In the genomic region with DNA sequence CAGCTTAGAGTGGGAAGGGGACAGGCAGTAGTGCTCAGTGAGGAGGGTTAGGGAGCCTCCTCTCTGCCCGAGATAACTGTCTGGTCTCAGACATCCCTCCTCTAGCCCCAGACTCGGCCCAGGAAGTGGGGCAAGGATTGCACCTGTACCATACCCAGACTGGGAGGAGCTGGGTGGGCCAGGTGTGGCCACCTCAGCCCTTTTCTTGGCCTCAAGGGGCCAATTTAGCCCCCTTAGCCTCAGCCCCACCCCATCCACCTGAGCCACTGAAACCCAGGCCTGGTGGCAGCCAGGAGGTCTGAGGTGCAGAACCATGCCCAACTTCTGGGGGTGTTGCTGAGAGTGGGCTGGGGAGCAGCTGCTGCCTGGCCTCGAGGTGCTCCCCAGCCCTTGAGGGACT, we compare ENCODE assay signal across 15 cellular contexts. TPM values are rescaled to one million over a fixed set of nuclear protein-coding genes. Genes with fewer than 3 reads are reported as not detected.
A peak's percentile ranks its signal among the peaks of the same experiment; 100 is the strongest.
DNase-seq lines count a peak whose midpoint lies in the region; ATAC-seq, FAIRE-seq and TF ChIP-seq lines count a peak whose summit lies in the region.
"Had no signal": no experiment of that assay in that cellular context is flagged by ENCODE, and none has a peak within 500 bp of the region (broad histone marks: within the 10 kb centered on the region; RNA-seq: fewer than 3 reads in every experiment).

No MANE protein-coding gene starts in this region.

- dilution Hi-C loops in keratinocyte (cut with MboI; ENCODE audit: extremely low pct_ligation_motif_present, low sequenced_read_pairs), result no loop called here

- DNase-seq in GM12864 (ENCODE audit: low read depth) (no peak), keratinocyte (ENCODE audit: low read depth, low spot score) (no peak), DMS53 (lab: John Stamatoyannopoulos, UW) (no peak), activated gamma-delta T cell (lab: John Stamatoyannopoulos, UW) (no peak), body of pancreas (no peak)
- no peak for DNase-seq in stimulated activated naive B cell treated with anti-CD40 and anti-IgM and Interleukin-4, amounts not matched to agents 10 μg/mL and 1 μg/mL and 100 μg/mL, for 72 hours
- DNase-seq: endodermal cell, IMR-90, lower lobe of right lung, right lobe of liver had no signal

- FAIRE-seq in keratinocyte (lab: Jason Lieb, UNC), result no peak
- FAIRE-seq: bronchial epithelial cell, TTC549 had no signal

- H3K9me3 Mint-ChIP-seq in stimulated activated naive B cell treated with anti-CD40 and anti-IgM and Interleukin-4, amounts not matched to agents 10 μg/mL and 1 μg/mL and 100 μg/mL, for 72 hours, result no peaks in the 10 kb centered on the region
- H3K9me3 Mint-ChIP-seq: endodermal cell had no signal

- H3K36me3 Mint-ChIP-seq in stimulated activated naive B cell treated with anti-CD40 and anti-IgM and Interleukin-4, amounts not matched to agents 10 μg/mL and 1 μg/mL and 100 μg/mL, for 72 hours, result peaks cover 38 to 63% of the 10 kb centered on the region in 2 donors

- H3K27me3 Mint-ChIP-seq in stimulated activated naive B cell treated with anti-CD40 and anti-IgM and Interleukin-4, amounts not matched to agents 10 μg/mL and 1 μg/mL and 100 μg/mL, for 72 hours, result no peaks in the 10 kb centered on the region

- H4K20me1 ChIP-seq in OCI-LY3 (ENCODE audit: insufficient read depth, low read length) (peaks cover 53% of the 10 kb centered on the region), keratinocyte (ENCODE audit: control insufficient read depth, extremely low read depth, insufficient read depth, low read length) (peaks cover 14% of the 10 kb centered on the region)

- TF ChIP-seq POLR2A in body of pancreas (IDR thresholded peaks at IDR 0.05), result no peak

- intact Hi-C loops in body of pancreas (cut with DNase I), result no loop called here

- H3K79me2 ChIP-seq in OCI-LY3 (ENCODE audit: low read length) (peaks cover 100% of the 10 kb centered on the region), keratinocyte (ENCODE audit: control insufficient read depth, insufficient read depth, low read length) (peaks cover 94% of the 10 kb centered on the region)

- H3K36me3 ChIP-seq in OCI-LY3 (replicated peaks; ENCODE audit: low read depth, low read length), result no peaks in the 10 kb centered on the region
- H3K36me3 ChIP-seq in keratinocyte (ENCODE audit: control insufficient read depth in 2 of 2, extremely low read depth in 1 of 2, insufficient read depth in 2 of 2, low read length in 2 of 2), result peaks cover 1 to 6% of the 10 kb centered on the region in 2 experiments
- H3K36me3 ChIP-seq in body of pancreas (replicated peaks in 1 of 2; ENCODE audit: insufficient read depth in 1 of 2, low read depth in 2 of 2), result no peaks in the 10 kb centered on the region
- H3K36me3 ChIP-seq: lower lobe of right lung, right lobe of liver had no signal

- H3K27ac Mint-ChIP-seq in stimulated activated naive B cell treated with anti-CD40 and anti-IgM and Interleukin-4, amounts not matched to agents 10 μg/mL and 1 μg/mL and 100 μg/mL, for 72 hours, result peak overlapping the region; percentile 98
- H3K27ac Mint-ChIP-seq: endodermal cell had no signal

- H3K9me3 ChIP-seq in OCI-LY3 (ENCODE audit: insufficient read depth, low read length) (no peaks in the 10 kb centered on the region), keratinocyte (ENCODE audit: control insufficient read depth, low read depth, low read length) (no peaks in the 10 kb centered on the region), body of pancreas (no peaks in the 10 kb centered on the region)
- H3K9me3 ChIP-seq: lower lobe of right lung, right lobe of liver had no signal

- no peak for TF ChIP-seq CTCF in GM12864 (IDR thresholded peaks at IDR 0.05; ENCODE audit: low read depth, low read length, missing control alignments)
- no peak for TF ChIP-seq CTCF in OCI-LY3 (IDR thresholded peaks at IDR 0.05; ENCODE audit: low read depth, low read length)
- no peak for TF ChIP-seq CTCF in keratinocyte (optimal IDR thresholded peaks at IDR 0.05 in 1 of 3, IDR thresholded peaks at IDR 0.05 in 1 of 3, conservative IDR thresholded peaks at IDR 0.05 in 1 of 3; ENCODE audit: extremely low read depth in 1 of 3, insufficient read depth in 2 of 3, low read length in 3 of 3)
- TF ChIP-seq CTCF in body of pancreas (IDR thresholded peaks at IDR 0.05), result no peak

- H2AFZ ChIP-seq in OCI-LY3 (ENCODE audit: low read depth, low read length), result no peak overlapping the region
- no peak overlapping the region for H2AFZ ChIP-seq in keratinocyte (ENCODE audit: control insufficient read depth, low read length)

- H3K4me3 ChIP-seq in GM12864 (ENCODE audit: low read depth, low read length) (peak overlapping the region; percentile 5; the same call in 1 of the 2 replicates), OCI-LY3 (ENCODE audit: low read length) (peak overlapping the region; percentile 8; the same call in 1 of the 2 replicates), keratinocyte (ENCODE audit: control insufficient read depth in 2 of 3, extremely low read depth in 1 of 3, insufficient read depth in 2 of 3, low read depth in 1 of 3, low read length in 3 of 3) (no peak overlapping the region), body of pancreas (no peak overlapping the region)
- H3K4me3 ChIP-seq: lower lobe of right lung, right lobe of liver had no signal

- H3K4me1 ChIP-seq in OCI-LY3 (ENCODE audit: low read length) (peaks cover 76% of the 10 kb centered on the region), keratinocyte (ENCODE audit: control insufficient read depth, extremely low read depth, insufficient read depth, low read length) (peaks cover 47% of the 10 kb centered on the region), body of pancreas (peaks cover 11% of the 10 kb centered on the region)

- H3K27ac ChIP-seq in OCI-LY3 (ENCODE audit: low read length) (peak overlapping the region; percentile 82), keratinocyte (ENCODE audit: control insufficient read depth, insufficient read depth, low read length) (peak overlapping the region; percentile 44), body of pancreas (no peak overlapping the region)
- H3K27ac ChIP-seq: C4-2B, lower lobe of right lung had no signal

- H3K4me3 Mint-ChIP-seq in stimulated activated naive B cell treated with anti-CD40 and anti-IgM and Interleukin-4, amounts not matched to agents 10 μg/mL and 1 μg/mL and 100 μg/mL, for 72 hours, result peak overlapping the region; percentile 94 to 96
- H3K4me3 Mint-ChIP-seq: endodermal cell had no signal

- peaks cover 92 to 100% of the 10 kb centered on the region in 2 donors for H3K4me1 Mint-ChIP-seq in stimulated activated naive B cell treated with anti-CD40 and anti-IgM and Interleukin-4, amounts not matched to agents 10 μg/mL and 1 μg/mL and 100 μg/mL, for 72 hours

- ATAC-seq in stimulated activated naive B cell treated with anti-CD40 and anti-IgM and Interleukin-4, amounts not matched to agents 10 μg/mL and 1 μg/mL and 100 μg/mL, for 72 hours (replicated peaks), result no peak
- no peak for ATAC-seq in body of pancreas
- ATAC-seq: HCT116, lower lobe of right lung, right lobe of liver had no signal

- H3K9me1 ChIP-seq in keratinocyte (ENCODE audit: control insufficient read depth, extremely low read depth, insufficient read depth, low read length), result peaks cover 12% of the 10 kb centered on the region

- peak overlapping the region; percentile 8; the same call in 1 of the 2 replicates for H3K9ac ChIP-seq in OCI-LY3 (ENCODE audit: low read length)
- peak overlapping the region; percentile 19 for H3K9ac ChIP-seq in keratinocyte (ENCODE audit: control insufficient read depth, extremely low read depth, insufficient read depth, low read length)

- WGBS in body of pancreas, 2 donors, result 79 to 100% methylated on average over 1 to 3 of the region's 3 CpGs

- H3K27me3 ChIP-seq in OCI-LY3 (ENCODE audit: low read depth, low read length), result no peaks in the 10 kb centered on the region
- H3K27me3 ChIP-seq in keratinocyte (ENCODE audit: control insufficient read depth, extremely low read depth, insufficient read depth, low read length), result no peaks in the 10 kb centered on the region
- H3K27me3 ChIP-seq in body of pancreas, result no peaks in the 10 kb centered on the region
- H3K27me3 ChIP-seq: right lobe of liver had no signal

- H3K4me2 ChIP-seq in OCI-LY3 (ENCODE audit: low read length) (peak overlapping the region; percentile 57), keratinocyte (ENCODE audit: control insufficient read depth, extremely low read depth, insufficient read depth, low read depth, low read length) (peak overlapping the region; percentile 19)

RNA-seq across cellular contexts. Expression of a gene that starts 6.5 kb away (rescaled TPM):
- polyA plus RNA-seq in keratinocyte, result 3.4 to 5.0 TPM (median 4.2 TPM) in 3 replicates
- 3.6 TPM for polyA plus RNA-seq in keratinocyte (2011; ENCODE audit: low read depth)
- polyA plus RNA-seq in keratinocyte (2011; cell fraction: cytosol; rRNA removed), result 1.9 and 2.9 TPM in 2 replicates
- polyA plus RNA-seq in keratinocyte (2011; cell fraction: nucleus; rRNA removed), result 11.2 and 14.1 TPM in 2 replicates
- 4.4 and 4.9 TPM in 2 replicates for polyA plus RNA-seq in keratinocyte (2012; ENCODE audit: low replicate concordance)
- polyA minus RNA-seq in keratinocyte, result 3.8 to 5.0 TPM (median 4.6 TPM) in 3 replicates
- 5.0 TPM for polyA minus RNA-seq in keratinocyte (2011; cell fraction: cytosol; rRNA and poly(A)+ RNA removed)
- 7.8 and 8.4 TPM in 2 replicates for polyA minus RNA-seq in keratinocyte (2011; cell fraction: nucleus; rRNA and poly(A)+ RNA removed)
- under 1 TPM; 0.33 to 0.52 TPM for total RNA-seq in body of pancreas

Comparison
In these comparisons a context has a peak if more than half of its experiments do, and no peak if none do; other contexts are left out.
1. H3K4me3 ChIP-seq: peak in GM12864 (single experiment) and OCI-LY3 (single experiment); none in keratinocyte (0 of 3) and body of pancreas (0 of 2).
2. H3K27ac ChIP-seq: peak in OCI-LY3 (single experiment) and keratinocyte (single experiment); none in body of pancreas (0 of 4).